ENCODE assay signal across 21 cellular contexts in genomic region chrX:49760288-49760885, GRCh38.
A peak's percentile ranks its signal among the peaks of the same experiment; 100 is the strongest.
DNase-seq lines count a peak whose midpoint lies in the region; ATAC-seq, FAIRE-seq and TF ChIP-seq lines count a peak whose summit lies in the region.
"Had no signal": no experiment of that assay in that cellular context is flagged by ENCODE, and none has a peak within 500 bp of the region (broad histone marks: within the 10 kb centered on the region; RNA-seq: fewer than 3 reads in every experiment).

No MANE protein-coding gene starts in this region.

- H3K36me3 ChIP-seq in SK-N-SH (replicated peaks in 1 of 2; ENCODE audit: control insufficient read depth in 1 of 2, insufficient read depth in 2 of 2, low read length in 1 of 2) (no peaks in the 10 kb centered on the region), astrocyte (ENCODE audit: insufficient read depth, low read length) (no peaks in the 10 kb centered on the region)
- H3K36me3 ChIP-seq: BE2C had no signal

- H3K4me3 Mint-ChIP-seq in astrocyte (ENCODE audit: unreplicated experiment) = no peak overlapping the region
- H3K4me3 Mint-ChIP-seq in effector memory CD8-positive, alpha-beta T cell = no peak overlapping the region
- H3K4me3 Mint-ChIP-seq: CD14-positive monocyte; CD8-positive, alpha-beta T cell; H9 had no signal

- CTCF ChIA-PET in SK-N-SH (lab: Yijun Ruan, JAX) = interaction anchor here (0.9 to 1.6 kb wide), 6 partner anchors 10 to 133 kb away, joined by 3 to 4 read pairs (median 3); no protein-coding TSS in a partner anchor

- H3K36me3 Mint-ChIP-seq in astrocyte (ENCODE audit: low read depth, unreplicated experiment) = no peaks in the 10 kb centered on the region
- H3K36me3 Mint-ChIP-seq in effector memory CD8-positive, alpha-beta T cell (ENCODE audit: insufficient read depth) = no peaks in the 10 kb centered on the region
- H3K36me3 Mint-ChIP-seq: CD14-positive monocyte; CD8-positive, alpha-beta T cell had no signal

- H3K27me3 Mint-ChIP-seq in astrocyte (ENCODE audit: low read depth, unreplicated experiment) = peaks cover 15% of the 10 kb centered on the region
- H3K27me3 Mint-ChIP-seq in effector memory CD8-positive, alpha-beta T cell = peaks cover 14 to 20% of the 10 kb centered on the region in 2 donors

- 5% methylated on average over 7 of the region's 7 CpGs for WGBS in SK-N-SH (ENCODE audit: low lambda C conversion rate)

- peak; percentile 14 for DNase-seq in SK-N-SH
- no peak for DNase-seq in astrocyte (ENCODE audit: low read depth)
- DNase-seq in fibroblast of pulmonary artery (ENCODE audit: low read depth) = peak; percentile 1
- no peak for DNase-seq in kidney glomerular epithelial cell (lab: John Stamatoyannopoulos, UW)
- no peak for DNase-seq in HuH-7.5 (ENCODE audit: low spot score)
- DNase-seq in effector memory CD8-positive, alpha-beta T cell = no peak
- DNase-seq: ACHN; BE2C; CD8-positive, alpha-beta T cell; COR-L47; DMS153; DMS79 treated with DMSO at 0.1 percent for 48 hours; EL; GOT3; H9; IMR-90 had no signal

- H3K27ac Mint-ChIP-seq in astrocyte (ENCODE audit: unreplicated experiment) = no peak overlapping the region
- H3K27ac Mint-ChIP-seq in effector memory CD8-positive, alpha-beta T cell = no peak overlapping the region
- H3K27ac Mint-ChIP-seq: CD14-positive monocyte; CD8-positive, alpha-beta T cell; H9 had no signal

- no peak for TF ChIP-seq EP300 in SK-N-SH (IDR thresholded peaks at IDR 0.05; ENCODE audit: borderline replicate concordance in 1 of 2, low read depth in 1 of 2, low read length in 1 of 2)

- H3K9me3 Mint-ChIP-seq in astrocyte (ENCODE audit: unreplicated experiment) = no peaks in the 10 kb centered on the region
- no peaks in the 10 kb centered on the region for H3K9me3 Mint-ChIP-seq in effector memory CD8-positive, alpha-beta T cell
- H3K9me3 Mint-ChIP-seq: CD8-positive, alpha-beta T cell had no signal

- H3K27ac ChIP-seq in SK-N-SH (ENCODE audit: low read depth in 2 of 2, low read length in 1 of 2) (peak overlapping the region in 1 of 2 experiments; percentile 50; a peak in 1 of 4 replicates), astrocyte (ENCODE audit: low read depth, low read length) (no peak overlapping the region)

- H3K4me3 ChIP-seq in SK-N-SH (ENCODE audit: low read depth in 2 of 2, low read length in 1 of 2) (no peak overlapping the region), astrocyte (ENCODE audit: insufficient read depth, low read depth, low read length) (no peak overlapping the region), fibroblast of pulmonary artery (replicated peaks; ENCODE audit: low read depth, low read length) (no peak overlapping the region)

- peaks cover 15% of the 10 kb centered on the region; the same call in 1 of the 2 replicates for H3K27me3 ChIP-seq in SK-N-SH (ENCODE audit: insufficient read depth)
- H3K27me3 ChIP-seq in astrocyte (ENCODE audit: insufficient read depth, low read length) = no peaks in the 10 kb centered on the region
- H3K27me3 ChIP-seq: BE2C had no signal

- no peaks in the 10 kb centered on the region for H3K4me1 Mint-ChIP-seq in astrocyte (ENCODE audit: low read depth, unreplicated experiment)
- H3K4me1 Mint-ChIP-seq in effector memory CD8-positive, alpha-beta T cell (ENCODE audit: low read depth in 2 of 2) = no peaks in the 10 kb centered on the region
- H3K4me1 Mint-ChIP-seq: CD14-positive monocyte had no signal

- H3K79me2 ChIP-seq in SK-N-SH (ENCODE audit: insufficient read depth) (no peaks in the 10 kb centered on the region), astrocyte (ENCODE audit: insufficient read depth, low read length) (no peaks in the 10 kb centered on the region)

- no peak for TF ChIP-seq RAD21 in SK-N-SH (IDR thresholded peaks at IDR 0.05; ENCODE audit: low read length)

- POLR2A ChIA-PET in SK-N-SH (lab: Yijun Ruan, JAX) = no interaction called here

- peak; percentile 41 for FAIRE-seq in astrocyte (lab: Jason Lieb, UNC)
- FAIRE-seq: D721Med, G401.6, GM12891 had no signal

- no peaks in the 10 kb centered on the region for H3K9me2 ChIP-seq in SK-N-SH

- H4K20me1 ChIP-seq in SK-N-SH (ENCODE audit: insufficient read depth) (no peaks in the 10 kb centered on the region), astrocyte (ENCODE audit: insufficient read depth, low read length) (no peaks in the 10 kb centered on the region)

- TF ChIP-seq CTCF in SK-N-SH (IDR thresholded peaks at IDR 0.05) = no peak
- TF ChIP-seq CTCF in astrocyte (IDR thresholded peaks at IDR 0.05; ENCODE audit: insufficient read depth, low read depth, low read length) = no peak
- no peak for TF ChIP-seq CTCF in fibroblast of pulmonary artery (IDR thresholded peaks at IDR 0.05; ENCODE audit: low read length, missing control alignments)

- ATAC-seq in SK-N-SH treated with all-trans-retinoic acid at 6 μM for 48 hours = no peak
- no peak for ATAC-seq in effector memory CD8-positive, alpha-beta T cell (replicated peaks)
- ATAC-seq: CD8-positive, alpha-beta T cell had no signal

- H2AFZ ChIP-seq in SK-N-SH (ENCODE audit: low read depth) (no peak overlapping the region), astrocyte (ENCODE audit: low read depth, low read length) (no peak overlapping the region)

- H3K4me2 ChIP-seq in SK-N-SH (no peak overlapping the region), astrocyte (ENCODE audit: low read length) (no peak overlapping the region)

- H3K9ac ChIP-seq in SK-N-SH = no peak overlapping the region
- H3K9ac ChIP-seq in astrocyte (ENCODE audit: low read length) = no peak overlapping the region

- no peaks in the 10 kb centered on the region for H3F3A ChIP-seq in SK-N-SH (replicated peaks; ENCODE audit: insufficient read depth)

- H3K9me3 ChIP-seq in SK-N-SH (no peaks in the 10 kb centered on the region), astrocyte (ENCODE audit: insufficient read depth, low read depth, low read length) (no peaks in the 10 kb centered on the region)
- H3K9me3 ChIP-seq: BE2C had no signal

- H3K4me1 ChIP-seq in SK-N-SH (ENCODE audit: control insufficient read depth in 1 of 2, insufficient read depth in 2 of 2, low read depth in 1 of 2, low read length in 1 of 2) (peaks cover 0 to 5% of the 10 kb centered on the region in 2 experiments; a peak in 1 of 4 replicates), astrocyte (ENCODE audit: insufficient read depth, low read length) (no peaks in the 10 kb centered on the region)
- H3K4me1 ChIP-seq: BE2C had no signal

TF ChIP-seq in SK-N-SH, 30 proteins besides CTCF, POLR2A, EP300 and RAD21 (continues in another document):
- TF ChIP-seq NRF1 (IDR thresholded peaks at IDR 0.05; ENCODE audit: low read depth, low read length) = no peak
- no peak for TF ChIP-seq GABPA (IDR thresholded peaks at IDR 0.05; ENCODE audit: low read depth)
- TF ChIP-seq JUND (IDR thresholded peaks at IDR 0.05) = no peak
- no peak for TF ChIP-seq TCF12 (IDR thresholded peaks at IDR 0.05)
- TF ChIP-seq IRF3 (IDR thresholded peaks at IDR 0.05; ENCODE audit: low read depth, low read length) = no peak
- TF ChIP-seq, protein P1, sequence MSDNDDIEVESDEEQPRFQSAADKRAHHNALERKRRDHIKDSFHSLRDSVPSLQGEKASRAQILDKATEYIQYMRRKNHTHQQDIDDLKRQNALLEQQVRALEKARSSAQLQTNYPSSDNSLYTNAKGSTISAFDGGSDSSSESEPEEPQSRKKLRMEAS (IDR thresholded peaks at IDR 0.05; ENCODE audit: low read depth) = no peak
- no peak for TF ChIP-seq FOXJ3 (CRISPR knock-in tag; IDR thresholded peaks at IDR 0.05)
- TF ChIP-seq POLR2AphosphoS5 (IDR thresholded peaks at IDR 0.05; ENCODE audit: low read depth, low read length) = no peak
- no peak for TF ChIP-seq FOSL2 (IDR thresholded peaks at IDR 0.05; ENCODE audit: borderline replicate concordance, low read depth)
- no peak for TF ChIP-seq ELF1 (IDR thresholded peaks at IDR 0.05)

TF ChIP-seq in SK-N-SH treated with all-trans-retinoic acid at 6 μM for 48 hours, 23 proteins besides CTCF, POLR2A, EP300 and RAD21 (continues in another document):
- TF ChIP-seq PPARA (CRISPR knock-in tag; IDR thresholded peaks at IDR 0.05; ENCODE audit: borderline replicate concordance) (no peak), ARNTL (CRISPR knock-in tag; IDR thresholded peaks at IDR 0.05; ENCODE audit: borderline replicate concordance, low read depth) (no peak), ESRRG (CRISPR knock-in tag; IDR thresholded peaks at IDR 0.05) (no peak), RARB (CRISPR knock-in tag; IDR thresholded peaks at IDR 0.05) (no peak), ZNF565 (CRISPR knock-in tag; conservative IDR thresholded peaks at IDR 0.05; ENCODE audit: low read depth) (no peak), BACH2 (CRISPR knock-in tag; IDR thresholded peaks at IDR 0.05; ENCODE audit: borderline replicate concordance) (no peak), ZFP30 (CRISPR knock-in tag; IDR thresholded peaks at IDR 0.05) (no peak), TOX (CRISPR knock-in tag; IDR thresholded peaks at IDR 0.05; ENCODE audit: borderline replicate concordance) (no peak), CSDC2 (CRISPR knock-in tag; IDR thresholded peaks at IDR 0.05) (no peak), TSHZ2 (CRISPR knock-in tag; IDR thresholded peaks at IDR 0.05) (no peak), ZC3H10 (CRISPR knock-in tag; IDR thresholded peaks at IDR 0.05) (no peak)

Comparison
In these comparisons a context has a peak if more than half of its experiments do, and no peak if none do; other contexts are left out.
1. DNase-seq: peak in SK-N-SH (single experiment) and fibroblast of pulmonary artery (single experiment); none in astrocyte (single experiment), kidney glomerular epithelial cell (single experiment), HuH-7.5 (single experiment) and effector memory CD8-positive, alpha-beta T cell (0 of 3).